ENCODE assay signal across 11 cellular contexts in genomic region chr3:139906441-139906840, GRCh38. TPM values are rescaled to one million over a fixed set of nuclear protein-coding genes. Genes with fewer than 3 reads are reported as not detected.
DNase-seq lines count a peak whose midpoint lies in the region; ATAC-seq, FAIRE-seq and TF ChIP-seq lines count a peak whose summit lies in the region.
"Had no signal": no experiment of that assay in that cellular context is flagged by ENCODE, and none has a peak within 500 bp of the region (broad histone marks: within the 10 kb centered on the region; RNA-seq: fewer than 3 reads in every experiment).

No MANE protein-coding gene starts in this region.

- TF ChIP-seq POLR2A in NB4 (IDR thresholded peaks at IDR 0.05; ENCODE audit: extremely low read depth, insufficient read length) (no peak), HepG2 (IDR thresholded peaks at IDR 0.05; ENCODE audit: insufficient read depth in 1 of 2, low read depth in 2 of 2, low read length in 2 of 2) (no peak)

- H3K9me3 ChIP-seq in HepG2 (ENCODE audit: low read length): no peaks in the 10 kb centered on the region

- no peak for FAIRE-seq in HepG2 (lab: Jason Lieb, UNC)
- FAIRE-seq: GM12892 had no signal

- no peaks in the 10 kb centered on the region for H3K79me2 ChIP-seq in HepG2 (ENCODE audit: insufficient read depth, low read length)

- H3K9me3 Mint-ChIP-seq in immature natural killer cell: no peaks in the 10 kb centered on the region

- no peaks in the 10 kb centered on the region for H3K27me3 ChIP-seq in HepG2 (ENCODE audit: control insufficient read depth in 1 of 2, insufficient read depth in 2 of 2, low read length in 2 of 2)

- H3K27me3 Mint-ChIP-seq in immature natural killer cell (ENCODE audit: low read depth in 3 of 3): peaks cover 0 to 2% (median 2%) of the 10 kb centered on the region in 3 donors

- no peaks in the 10 kb centered on the region for H3K36me3 ChIP-seq in HepG2 (replicated peaks in 1 of 2; ENCODE audit: control insufficient read depth in 1 of 2, insufficient read depth in 2 of 2, low read length in 2 of 2)

- no peaks in the 10 kb centered on the region for H3K4me1 Mint-ChIP-seq in immature natural killer cell

- H3K4me1 ChIP-seq in HepG2 (ENCODE audit: insufficient read depth, low read length): no peaks in the 10 kb centered on the region

- H3K9ac ChIP-seq in HepG2 (ENCODE audit: insufficient read depth, low read depth, low read length): no peak overlapping the region

- no peak for ATAC-seq in HepG2

- no peak for TF ChIP-seq CTCF in NB4 (IDR thresholded peaks at IDR 0.05; ENCODE audit: low read depth, low read length)
- no peak for TF ChIP-seq CTCF in cardiac fibroblast (IDR thresholded peaks at IDR 0.05; ENCODE audit: low read depth, low read length)
- TF ChIP-seq CTCF in HepG2 (CRISPR knock-in tag; IDR thresholded peaks at IDR 0.05): no peak

- TF ChIP-seq RAD21 in HepG2 (CRISPR knock-in tag; IDR thresholded peaks at IDR 0.05): no peak

- H3K4me2 ChIP-seq in HepG2 (ENCODE audit: low read depth, low read length): no peak overlapping the region

- H3K27ac Mint-ChIP-seq in immature natural killer cell: no peak overlapping the region

- H2AFZ ChIP-seq in HepG2 (ENCODE audit: low read length): no peak overlapping the region

- POLR2A ChIA-PET in HepG2 (lab: Yijun Ruan, JAX): no interaction called here

- in situ Hi-C loops in HepG2 (cut with HindIII; ENCODE audit: extremely low pct_ligation_motif_present, low pct_unique_long_range_greater_than_20kb): no loop called here

- no peak for TF ChIP-seq EP300 in HepG2 (IDR thresholded peaks at IDR 0.05; ENCODE audit: low read depth in 2 of 2, low read length in 2 of 2)
- TF ChIP-seq EP300 in HepG2 (CRISPR knock-in tag; IDR thresholded peaks at IDR 0.05; ENCODE audit: borderline replicate concordance): no peak

- no peaks in the 10 kb centered on the region for H3K36me3 Mint-ChIP-seq in immature natural killer cell

- no peak overlapping the region for H3K4me3 Mint-ChIP-seq in immature natural killer cell

- intact Hi-C loops in HepG2 (cut with micrococcal nuclease; ENCODE audit: unreplicated experiment): no loop called here

- CTCF ChIA-PET in HepG2 (lab: Yijun Ruan, JAX; ENCODE audit: low intra/inter-chr PET ratio, low total read pairs): no interaction called here

- H4K20me1 ChIP-seq in HepG2 (ENCODE audit: insufficient read depth, low read length): no peaks in the 10 kb centered on the region

- WGBS in HepG2 (ENCODE audit: low lambda C conversion rate): 0% methylated on average over 1 of the region's 1 CpG

- DNase-seq in ELF-1 (ENCODE audit: low read depth, low spot score): peak; percentile 68
- peak; percentile 1 for DNase-seq in NB4 (ENCODE audit: low read depth)
- peak; percentile 3 to 41 for DNase-seq in cardiac fibroblast (ENCODE audit: low read depth in 2 of 2)
- peak; percentile 35 for DNase-seq in HepG2 (ENCODE audit: low spot score)
- DNase-seq in immature natural killer cell: no peak
- DNase-seq in mesenteric fat pad (ENCODE audit: low spot score): no peak
- DNase-seq in caudate nucleus (lab: John Stamatoyannopoulos, UW): no peak
- no peak for DNase-seq in NCI-H2196 (lab: John Stamatoyannopoulos, UW; ENCODE audit: unreplicated experiment)
- DNase-seq: activated CD4-positive, alpha-beta T cell treated with anti-CD3 and anti-CD28 coated beads, Interleukin-2, amount 50 U/mL, for 4 hours; NCI-H226 had no signal

- H3K4me3 ChIP-seq in NB4 (ENCODE audit: low read depth, low read length) (no peak overlapping the region), cardiac fibroblast (replicated peaks in 1 of 2; ENCODE audit: low read depth in 2 of 2, low read length in 2 of 2) (no peak overlapping the region), HepG2 (replicated peaks in 1 of 3; ENCODE audit: insufficient read depth in 1 of 3, low read depth in 2 of 3, low read length in 3 of 3) (no peak overlapping the region)

- no TSS peak for BruUV-seq in HepG2 (replicated peaks; lab: Mats Ljungman, UMichigan)

- H3K27ac ChIP-seq in HepG2 (ENCODE audit: extremely low read length, insufficient read depth, low read length): no peak overlapping the region
- no peak overlapping the region for H3K27ac ChIP-seq in caudate nucleus (ENCODE audit: low read depth, low read length)

TF ChIP-seq in HepG2, 621 proteins besides CTCF, POLR2A, EP300 and RAD21:
- TF ChIP-seq FOSL2 (CRISPR knock-in tag; IDR thresholded peaks at IDR 0.05) (peak; percentile 81), NR2F1 (CRISPR knock-in tag; IDR thresholded peaks at IDR 0.05) (0 out of 4 replicates have a peak, but pooled peaks of 1 of the 2 experiments have one; percentile 39), HNRNPL (IDR thresholded peaks at IDR 0.05; ENCODE audit: low read depth, low read length) (no peak), NR2F6 (IDR thresholded peaks at IDR 0.05) (0 out of 2 replicates have a peak, but pooled peaks have one; percentile 18), NR2F6 (CRISPR knock-in tag; IDR thresholded peaks at IDR 0.05) (no peak)
TF ChIP-seq in HepG2: peak in this region for 3.

RNA-seq across cellular contexts. Expression of gene CLSTN2, which starts 28.5 kb away (rescaled TPM):
- total RNA-seq in HepG2 (2016; rRNA removed; fragmentation: Illumina TruSeq; extraction: Trizol) (not detected in 2 replicates), mesenteric fat pad (44.1 TPM)
- not detected in 2 replicates for total RNA-seq in HepG2 (2016; cell fraction: cytosol; rRNA removed; fragmentation: Illumina TruSeq; extraction: Trizol; ENCODE audit: low read depth)
- total RNA-seq in HepG2 (2016; cell fraction: insoluble cytoplasmic fraction; rRNA removed; fragmentation: Illumina TruSeq; extraction: Trizol): not detected in 2 replicates
- not detected in 2 replicates for total RNA-seq in HepG2 (2016; cell fraction: membrane; rRNA removed; fragmentation: Illumina TruSeq; extraction: Trizol)
- total RNA-seq in HepG2 (2016; cell fraction: nucleus; rRNA removed; fragmentation: Illumina TruSeq; extraction: Trizol): not detected in 2 replicates
- polyA plus RNA-seq in HepG2 (2011; rRNA removed) (not detected in 2 replicates), immature natural killer cell (not detected)
- polyA plus RNA-seq in HepG2 (2011; cell fraction: cytosol; rRNA removed): not detected in 2 replicates
- polyA plus RNA-seq in HepG2 (2011; cell fraction: nucleus; rRNA removed): not detected in 2 replicates
- 0.01 TPM in 1 of 2 replicates, not detected in the other for polyA plus RNA-seq in HepG2 (2012)
- not detected in 2 replicates for polyA plus RNA-seq in HepG2 (2016; cell fraction: cytosol; fragmentation: Illumina TruSeq; extraction: Trizol; ENCODE audit: low read depth)
- polyA plus RNA-seq in HepG2 (2016; cell fraction: insoluble cytoplasmic fraction; fragmentation: Illumina TruSeq; extraction: Trizol; ENCODE audit: low read depth): not detected in 2 replicates
- not detected in 2 replicates for polyA plus RNA-seq in HepG2 (2016; cell fraction: membrane; fragmentation: Illumina TruSeq; extraction: Trizol; ENCODE audit: low read depth)
- not detected in 2 replicates for polyA plus RNA-seq in HepG2 (2016; cell fraction: nucleus; fragmentation: Illumina TruSeq; extraction: Trizol; ENCODE audit: insufficient read depth, low read depth)
- polyA minus RNA-seq in HepG2 (2011; rRNA and poly(A)+ RNA removed; ENCODE audit: low replicate concordance): not detected in 2 replicates
- not detected in 2 replicates for polyA minus RNA-seq in HepG2 (2011; cell fraction: cytosol; rRNA and poly(A)+ RNA removed)
- polyA minus RNA-seq in HepG2 (2011; cell fraction: nucleus; rRNA and poly(A)+ RNA removed): not detected in 2 replicates

Comparison
In these comparisons a context has a peak if more than half of its experiments do, and no peak if none do; other contexts are left out.
1. DNase-seq: peak in ELF-1 (single experiment), NB4 (single experiment), cardiac fibroblast (2 of 2) and HepG2 (single experiment); none in immature natural killer cell (0 of 3), mesenteric fat pad (single experiment), caudate nucleus (0 of 61) and NCI-H2196 (single experiment).
2. RNA of gene CLSTN2, which starts 28.5 kb away (total RNA-seq): 44.1 TPM in mesenteric fat pad (single experiment); not detected in HepG2; every median in the first group is over 10 times any median in the second.